1 cellular context compared by ENCODE assay signal in genomic region chr7:106590209-106590816, GRCh38.
TF ChIP-seq lines count a peak whose summit lies in the region.

No MANE protein-coding gene starts in this region.

TF ChIP-seq in K562, 482 proteins besides CTCF, POLR2A, EP300 and RAD21 (continued from another document and continues in another):
- TF ChIP-seq DEAF1 (CRISPR knock-in tag; IDR thresholded peaks at IDR 0.05): no peak
- peak; percentile 79 for TF ChIP-seq DPF2 (IDR thresholded peaks at IDR 0.05)
- TF ChIP-seq HMG20B (CRISPR knock-in tag; IDR thresholded peaks at IDR 0.05): no peak
- TF ChIP-seq, protein P1, sequence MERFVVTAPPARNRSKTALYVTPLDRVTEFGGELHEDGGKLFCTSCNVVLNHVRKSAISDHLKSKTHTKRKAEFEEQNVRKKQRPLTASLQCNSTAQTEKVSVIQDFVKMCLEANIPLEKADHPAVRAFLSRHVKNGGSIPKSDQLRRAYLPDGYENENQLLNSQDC (CRISPR knock-in tag; IDR thresholded peaks at IDR 0.05): no peak
- no peak for TF ChIP-seq BRCA1 (IDR thresholded peaks at IDR 0.05)
- no peak for TF ChIP-seq BRCA1 (CRISPR knock-in tag; IDR thresholded peaks at IDR 0.05)
- no peak for TF ChIP-seq ZKSCAN1 (IDR thresholded peaks at IDR 0.05; ENCODE audit: low read depth, low read length)
- TF ChIP-seq, protein P2, sequence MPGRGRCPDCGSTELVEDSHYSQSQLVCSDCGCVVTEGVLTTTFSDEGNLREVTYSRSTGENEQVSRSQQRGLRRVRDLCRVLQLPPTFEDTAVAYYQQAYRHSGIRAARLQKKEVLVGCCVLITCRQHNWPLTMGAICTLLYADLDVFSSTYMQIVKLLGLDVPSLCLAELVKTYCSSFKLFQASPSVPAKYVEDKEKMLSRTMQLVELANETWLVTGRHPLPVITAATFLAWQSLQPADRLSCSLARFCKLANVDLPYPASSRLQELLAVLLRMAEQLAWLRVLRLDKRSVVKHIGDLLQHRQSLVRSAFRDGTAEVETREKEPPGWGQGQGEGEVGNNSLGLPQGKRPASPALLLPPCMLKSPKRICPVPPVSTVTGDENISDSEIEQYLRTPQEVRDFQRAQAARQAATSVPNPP (IDR thresholded peaks at IDR 0.05; ENCODE audit: borderline replicate concordance, insufficient read depth, insufficient read length): no peak
- no peak for TF ChIP-seq ZNF282 (CRISPR knock-in tag; IDR thresholded peaks at IDR 0.05)
- TF ChIP-seq SMAD1 (IDR thresholded peaks at IDR 0.05; ENCODE audit: low read depth, low read length, partially characterized antibody): no peak
- TF ChIP-seq SRSF7 (optimal IDR thresholded peaks at IDR 0.05; ENCODE audit: low read depth, low read length): no peak
- TF ChIP-seq NCOA4 (IDR thresholded peaks at IDR 0.05; ENCODE audit: partially characterized antibody): no peak
- no peak for TF ChIP-seq IFI16 (CRISPR knock-in tag; IDR thresholded peaks at IDR 0.05)
- no peak for TF ChIP-seq BRD4 (IDR thresholded peaks at IDR 0.05)
- no peak for TF ChIP-seq ZNF41 (CRISPR knock-in tag; conservative IDR thresholded peaks at IDR 0.05)
- no peak for TF ChIP-seq TCF15 (CRISPR knock-in tag; IDR thresholded peaks at IDR 0.05)
- TF ChIP-seq VEZF1 (CRISPR knock-in tag; IDR thresholded peaks at IDR 0.05): peak; percentile 20; the same call in 1 of the 2 replicates
- TF ChIP-seq PRPF4 (IDR thresholded peaks at IDR 0.05; ENCODE audit: insufficient read depth, low read depth, low read length, poor library complexity, severe bottlenecking): no peak
- no peak for TF ChIP-seq ZFP1 (CRISPR knock-in tag; IDR thresholded peaks at IDR 0.05)
- TF ChIP-seq U2AF2 (optimal IDR thresholded peaks at IDR 0.05; ENCODE audit: low read depth, low read length): no peak
- TF ChIP-seq SMARCE1 (IDR thresholded peaks at IDR 0.05): peak; percentile 46; the same call in 1 of the 2 replicates
- TF ChIP-seq GABPA (tag; conservative IDR thresholded peaks at IDR 0.05; ENCODE audit: low read depth): peak; percentile 66
- TF ChIP-seq ZFPM2 (CRISPR knock-in tag; IDR thresholded peaks at IDR 0.05): no peak
- TF ChIP-seq NFE2L1 (tag; IDR thresholded peaks at IDR 0.05; ENCODE audit: borderline replicate concordance, low read depth): no peak
- TF ChIP-seq MECOM (CRISPR knock-in tag; IDR thresholded peaks at IDR 0.05): no peak
- TF ChIP-seq ARID3B (CRISPR knock-in tag; IDR thresholded peaks at IDR 0.05; ENCODE audit: borderline replicate concordance): 0 out of 2 replicates have a peak, but pooled peaks have one; percentile 38
- no peak for TF ChIP-seq ZNF24 (IDR thresholded peaks at IDR 0.05)
- TF ChIP-seq NFIC (IDR thresholded peaks at IDR 0.05): 0 out of 2 replicates have a peak, but pooled peaks have one; percentile 6
- TF ChIP-seq ZNF316 (IDR thresholded peaks at IDR 0.05): no peak
- TF ChIP-seq ZNF696 (CRISPR knock-in tag; conservative IDR thresholded peaks at IDR 0.05): no peak
- no peak for TF ChIP-seq NCOA1 (IDR thresholded peaks at IDR 0.05; ENCODE audit: low read depth)
- no peak for TF ChIP-seq FOSL1 (tag; conservative IDR thresholded peaks at IDR 0.05)
- TF ChIP-seq ZFP30 (CRISPR knock-in tag; IDR thresholded peaks at IDR 0.05; ENCODE audit: borderline replicate concordance): no peak
- no peak for TF ChIP-seq MYBL2 (IDR thresholded peaks at IDR 0.05; ENCODE audit: low read depth)
- no peak for TF ChIP-seq MYBL2 (CRISPR knock-in tag; IDR thresholded peaks at IDR 0.05; ENCODE audit: borderline replicate concordance)
- TF ChIP-seq ATF1 (CRISPR knock-in tag; IDR thresholded peaks at IDR 0.05): no peak
- TF ChIP-seq ATF1 (tag; IDR thresholded peaks at IDR 0.05): 0 out of 2 replicates have a peak, but pooled peaks have one; percentile 26
- no peak for TF ChIP-seq ZEB2 (IDR thresholded peaks at IDR 0.05)
- no peak for TF ChIP-seq FOS (IDR thresholded peaks at IDR 0.05; ENCODE audit: extremely low read depth, insufficient read length)
- no peak for TF ChIP-seq ZNF79 (CRISPR knock-in tag; IDR thresholded peaks at IDR 0.05; ENCODE audit: low read depth)
- no peak for TF ChIP-seq HNRNPUL1 (IDR thresholded peaks at IDR 0.05; ENCODE audit: low read length)
- TF ChIP-seq ZNF586 (CRISPR knock-in tag; conservative IDR thresholded peaks at IDR 0.05): no peak
- TF ChIP-seq CHD4 (IDR thresholded peaks at IDR 0.05; ENCODE audit: insufficient read depth, insufficient replicate concordance, low read depth, low read length, poor library complexity, severe bottlenecking): no peak
- no peak for TF ChIP-seq ZNF707 (CRISPR knock-in tag; conservative IDR thresholded peaks at IDR 0.05)
- TF ChIP-seq ZNF140 (CRISPR knock-in tag; IDR thresholded peaks at IDR 0.05): no peak
- peak; percentile 80 for TF ChIP-seq ARID1B (IDR thresholded peaks at IDR 0.05)
- no peak for TF ChIP-seq ERF (CRISPR knock-in tag; IDR thresholded peaks at IDR 0.05)
- TF ChIP-seq, protein P3, sequence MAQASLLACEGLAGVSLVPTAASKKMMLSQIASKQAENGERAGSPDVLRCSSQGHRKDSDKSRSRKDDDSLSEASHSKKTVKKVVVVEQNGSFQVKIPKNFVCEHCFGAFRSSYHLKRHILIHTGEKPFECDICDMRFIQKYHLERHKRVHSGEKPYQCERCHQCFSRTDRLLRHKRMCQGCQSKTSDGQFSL (CRISPR knock-in tag; IDR thresholded peaks at IDR 0.05): no peak
- TF ChIP-seq, protein P3 (tag; IDR thresholded peaks at IDR 0.05): no peak
- TF ChIP-seq RFX5 (IDR thresholded peaks at IDR 0.05; ENCODE audit: low read depth, low read length): no peak
- no peak for TF ChIP-seq SIRT6 (IDR thresholded peaks at IDR 0.05; ENCODE audit: low read depth, low read length)
- no peak for TF ChIP-seq ZNF224 (CRISPR knock-in tag; IDR thresholded peaks at IDR 0.05)
- TF ChIP-seq ZBTB2 (IDR thresholded peaks at IDR 0.05): no peak
- TF ChIP-seq NELFE (IDR thresholded peaks at IDR 0.05; ENCODE audit: insufficient read depth, insufficient read length): no peak
- TF ChIP-seq ZSCAN29 (IDR thresholded peaks at IDR 0.05): no peak
- no peak for TF ChIP-seq PRDM10 (IDR thresholded peaks at IDR 0.05; ENCODE audit: partially characterized antibody)
- TF ChIP-seq REST (CRISPR knock-in tag; IDR thresholded peaks at IDR 0.05; ENCODE audit: low read depth): no peak
- TF ChIP-seq SP2 (IDR thresholded peaks at IDR 0.05; ENCODE audit: extremely low read depth, low read depth, low read length, poor library complexity, severe bottlenecking): no peak
